30 cellular contexts compared by ENCODE assay signal in genomic region chr4:117157360-117157759, GRCh38.
"Had no signal": no experiment of that assay in that cellular context is flagged by ENCODE, and none has a peak within 500 bp of the region (broad histone marks: within the 10 kb centered on the region; RNA-seq: fewer than 3 reads in every experiment).

No MANE protein-coding gene starts in this region.

- FAIRE-seq: pancreas had no signal

- H3K27ac ChIP-seq: neutrophil, pancreas, prostate gland, skin epidermis, spleen, suprapubic skin, testis, tibial artery, transverse colon, upper lobe of right lung, uterus had no signal

- H3K27ac Mint-ChIP-seq: naive thymus-derived CD4-positive, alpha-beta T cell; natural killer cell; nephron; stimulated activated memory B cell treated with anti-CD40 and anti-IgM and Interleukin-4, amounts not matched to agents 10 μg/mL and 1 μg/mL and 100 μg/mL, for 72 hours; stimulated activated naive CD8-positive, alpha-beta T cell treated with anti-CD3 and anti-CD28 coated beads, Interleukin-15, amount 100 ng/mL, for 72 hours; type B pancreatic cell had no signal

- H3K4me1 ChIP-seq: pancreas, prostate gland, spleen, suprapubic skin, testis, tibial artery, transverse colon, upper lobe of right lung, uterus had no signal

- H3K9me3 Mint-ChIP-seq: nephron; stimulated activated naive CD8-positive, alpha-beta T cell treated with anti-CD3 and anti-CD28 coated beads, Interleukin-15, amount 100 ng/mL, for 72 hours; type B pancreatic cell had no signal

- ATAC-seq: naive thymus-derived CD4-positive, alpha-beta T cell; natural killer cell; pancreas; right cardiac atrium; sciatic nerve; stimulated activated memory B cell treated with anti-CD40 and anti-IgM and Interleukin-4, amounts not matched to agents 10 μg/mL and 1 μg/mL and 100 μg/mL, for 72 hours; stimulated activated naive CD8-positive, alpha-beta T cell treated with anti-CD3 and anti-CD28 coated beads, Interleukin-15, amount 100 ng/mL, for 72 hours; stimulated activated naive CD8-positive, alpha-beta T cell treated with anti-CD3 and anti-CD28 coated beads, Interleukin-15, Interleukin-2, amounts not matched to agents 100 U/mL and 50 U/mL, for 24 hours; upper lobe of right lung had no signal

- H3K27me3 ChIP-seq: neutrophil, pancreas, spleen, suprapubic skin, testis, tibial artery, transverse colon, upper lobe of right lung, uterus had no signal

- H3K4me2 ChIP-seq: smooth muscle cell had no signal

- H3K4me3 ChIP-seq: pancreas, prostate gland, skin epidermis, smooth muscle cell, spleen, suprapubic skin, testis, tibial artery, transverse colon, upper lobe of right lung, uterus had no signal

- H3K36me3 Mint-ChIP-seq: natural killer cell; stimulated activated memory B cell treated with anti-CD40 and anti-IgM and Interleukin-4, amounts not matched to agents 10 μg/mL and 1 μg/mL and 100 μg/mL, for 72 hours; type B pancreatic cell had no signal

- DNase-seq: naive thymus-derived CD4-positive, alpha-beta T cell; natural killer cell; nucleus accumbens; pancreas; retina; right cardiac atrium; spleen; stimulated activated CD4-positive, alpha-beta T cell treated with anti-CD3 and anti-CD28 coated beads, Interleukin-12 subunit alpha, Interleukin-12 subunit beta, amount 100 ng/mL, for 4 hours; stimulated activated CD4-positive, alpha-beta T cell treated with anti-CD3 and anti-CD28 coated beads, Interleukin-1b, Interleukin-23, amount 100 ng/mL, for 48 hours; stimulated activated CD4-positive, alpha-beta T cell treated with anti-CD3 and anti-CD28 coated beads, Interleukin-4, amount 100 ng/mL, for 1 hour; stimulated activated CD4-positive, alpha-beta T cell treated with anti-CD3 and anti-CD28 coated beads, Interleukin-4, amount 100 ng/mL, for 4 hours; stimulated activated CD8-positive, alpha-beta memory T cell treated with anti-CD3 and anti-CD28 coated beads, Interleukin-4, amount 100 ng/mL, for 48 hours; stimulated activated naive CD4-positive, alpha-beta T cell; stimulated activated naive CD8-positive, alpha-beta T cell treated with anti-CD3 and anti-CD28 coated beads, Interleukin-15, amount 100 ng/mL, for 72 hours; stimulated activated naive CD8-positive, alpha-beta T cell treated with anti-CD3 and anti-CD28 coated beads, Interleukin-15, Interleukin-2, amounts not matched to agents 100 U/mL and 50 U/mL, for 24 hours; substantia nigra; testis; tibial artery; transverse colon; upper lobe of right lung; uterus had no signal

- H3K9me3 ChIP-seq: neutrophil, pancreas, prostate gland, suprapubic skin, testis, tibial artery, transverse colon, upper lobe of right lung, uterus had no signal

- H3K36me3 ChIP-seq: neutrophil, pancreas, prostate gland, spleen, suprapubic skin, tibial artery, transverse colon, upper lobe of right lung, uterus had no signal
